Comparison of ENCODE assay signal across 9 cellular contexts in the genomic region with DNA sequence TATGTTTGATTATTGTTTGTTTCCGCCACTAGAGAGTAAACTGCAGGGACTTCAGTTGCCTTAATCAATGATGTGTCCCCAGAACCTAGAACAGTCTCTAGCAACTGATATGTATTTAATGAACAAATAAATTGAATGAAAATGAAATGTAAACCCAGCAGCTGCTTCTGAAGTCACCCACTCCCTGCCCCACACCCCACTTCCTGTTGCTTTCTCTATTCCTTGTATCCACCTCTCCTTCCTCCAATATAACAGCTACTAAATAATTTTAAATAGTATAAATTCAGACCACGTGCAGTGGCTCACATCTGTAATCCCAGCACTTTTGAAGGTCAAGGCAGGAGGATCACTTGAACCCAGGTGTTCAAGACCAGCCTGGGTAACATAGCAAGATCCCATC. TPM values are rescaled to one million over a fixed set of nuclear protein-coding genes. Genes with fewer than 3 reads are reported as not detected.
DNase-seq lines count a peak whose midpoint lies in the region; ATAC-seq, FAIRE-seq and TF ChIP-seq lines count a peak whose summit lies in the region.
"Had no signal": no experiment of that assay in that cellular context is flagged by ENCODE, and none has a peak within 500 bp of the region (broad histone marks: within the 10 kb centered on the region; RNA-seq: fewer than 3 reads in every experiment).

No MANE protein-coding gene starts in this region.

- H3K36me3 ChIP-seq in GM23338 (ENCODE audit: insufficient read depth) (0 out of 2 replicates have a peak, but pooled peaks cover 5% of the 10 kb centered on the region), esophagus squamous epithelium (peaks cover 0 to 6% (median 0%) of the 10 kb centered on the region in 3 donors), small intestine (ENCODE audit: control insufficient read depth in 2 of 2, insufficient read depth in 2 of 2, low read length in 2 of 2) (no peaks in the 10 kb centered on the region)

- H3K9me3 ChIP-seq in esophagus squamous epithelium: no peaks in the 10 kb centered on the region
- no peaks in the 10 kb centered on the region for H3K9me3 ChIP-seq in small intestine (ENCODE audit: control insufficient read depth, low read depth)

- intact Hi-C loops in esophagus squamous epithelium (cut with DNase I): no loop called here

- CTCF ChIA-PET in WTC11 (lab: Charles Lee): interaction anchor here (0.6 to 1.4 kb wide), 2 partner anchors 12 to 99 kb away, joined by 3 to 4 read pairs; no protein-coding TSS in a partner anchor

- H3K4me1 Mint-ChIP-seq in GM23338: peaks cover 79% of the 10 kb centered on the region
- H3K4me1 Mint-ChIP-seq in WTC11: peaks cover 86% of the 10 kb centered on the region

- TF ChIP-seq CTCF in GM23338 (conservative IDR thresholded peaks at IDR 0.05; ENCODE audit: low read depth in 2 of 2): no peak
- TF ChIP-seq CTCF in WTC11 (IDR thresholded peaks at IDR 0.05): no peak
- no peak for TF ChIP-seq CTCF in esophagus squamous epithelium (IDR thresholded peaks at IDR 0.05)

- H3K9me2 ChIP-seq in GM23338 (ENCODE audit: insufficient read depth): no peaks in the 10 kb centered on the region

- peaks cover 95% of the 10 kb centered on the region for H3K79me2 ChIP-seq in GM23338 (replicated peaks; ENCODE audit: insufficient read depth)

- H3K27ac Mint-ChIP-seq in GM23338: peak overlapping the region; percentile 59; the same call in 1 of the 2 replicates
- peak overlapping the region; percentile 99 for H3K27ac Mint-ChIP-seq in WTC11

- FAIRE-seq in small intestine (lab: Jason Lieb, UNC): no peak

- H3K4me3 ChIP-seq in GM23338 (no peak overlapping the region), esophagus squamous epithelium (peak overlapping the region in 1 of 4 donors; percentile 50), small intestine (ENCODE audit: low read depth in 1 of 2, low read length in 2 of 2) (no peak overlapping the region)

- peaks cover 76% of the 10 kb centered on the region for H3K4me1 ChIP-seq in GM23338 (ENCODE audit: insufficient read depth)
- H3K4me1 ChIP-seq in esophagus squamous epithelium: peaks cover 92 to 100% (median 100%) of the 10 kb centered on the region in 3 donors
- peaks cover 27 to 56% of the 10 kb centered on the region in 2 donors for H3K4me1 ChIP-seq in small intestine (ENCODE audit: control insufficient read depth in 2 of 2, insufficient read depth in 1 of 2, low read depth in 1 of 2, low read length in 1 of 2)

- WGBS in esophagus squamous epithelium, 2 donors: 68 to 74% methylated on average over 2 of the region's 2 CpGs
- 71 to 80% (median 72%) methylated on average over 2 of the region's 2 CpGs for WGBS in small intestine, 3 donors

- H3K27me3 Mint-ChIP-seq in GM23338 (ENCODE audit: insufficient read depth, low read depth, poor library complexity) (peaks cover 13% of the 10 kb centered on the region), WTC11 (ENCODE audit: low read depth) (no peaks in the 10 kb centered on the region)

- H3K4me2 ChIP-seq in GM23338: peak overlapping the region; percentile 45; the same call in 1 of the 2 replicates

- H3F3A ChIP-seq in GM23338 (replicated peaks; ENCODE audit: low read depth): peaks cover 31% of the 10 kb centered on the region

- H4K20me1 ChIP-seq in GM23338 (replicated peaks; ENCODE audit: insufficient read depth): peaks cover 43% of the 10 kb centered on the region

- H3K27ac ChIP-seq in GM23338 (ENCODE audit: low read depth): peak overlapping the region; percentile 98
- peak overlapping the region; percentile 85 to 100 (median 96) for H3K27ac ChIP-seq in esophagus squamous epithelium
- H3K27ac ChIP-seq in small intestine (ENCODE audit: low read depth in 1 of 2, low read length in 1 of 2): peak overlapping the region; percentile 58 to 93

- H3K9me3 Mint-ChIP-seq in GM23338: no peaks in the 10 kb centered on the region
- H3K9me3 Mint-ChIP-seq in WTC11: no peaks in the 10 kb centered on the region

- H3K4me3 Mint-ChIP-seq in GM23338 (no peak overlapping the region; the same call in 2 of the 3 replicates), WTC11 (no peak overlapping the region)

- DNase-seq in GM23338 (ENCODE audit: low spot score) (no peak), WTC11 (ENCODE audit: low spot score) (no peak), esophagus squamous epithelium (lab: John Stamatoyannopoulos, UW) (no peak), small intestine (no peak), DMS 273 (lab: John Stamatoyannopoulos, UW; ENCODE audit: unreplicated experiment) (no peak)
- DNase-seq: occipital lobe had no signal

- TF ChIP-seq POLR2A in esophagus squamous epithelium (IDR thresholded peaks at IDR 0.05): no peak

- ATAC-seq in GM23338: no peak
- no peak for ATAC-seq in WTC11
- ATAC-seq in HG03571 (IDR thresholded peaks at IDR 0.05; ENCODE audit: unreplicated experiment): no peak
- no peak for ATAC-seq in HG02970 (IDR thresholded peaks at IDR 0.05; ENCODE audit: low FRiP score, unreplicated experiment)
- ATAC-seq in GM21381 (IDR thresholded peaks at IDR 0.05; ENCODE audit: unreplicated experiment): no peak

- no peak overlapping the region for H2AFZ ChIP-seq in GM23338

- H3K36me3 Mint-ChIP-seq in GM23338 (ENCODE audit: low read depth) (peaks cover 19% of the 10 kb centered on the region; the same call in 2 of the 3 replicates), WTC11 (peaks cover 8% of the 10 kb centered on the region)

- no peaks in the 10 kb centered on the region for H3K27me3 ChIP-seq in GM23338 (ENCODE audit: insufficient read depth)
- no peaks in the 10 kb centered on the region for H3K27me3 ChIP-seq in esophagus squamous epithelium
- H3K27me3 ChIP-seq in small intestine (ENCODE audit: control insufficient read depth in 2 of 2, insufficient read depth in 2 of 2, low read length in 2 of 2): no peaks in the 10 kb centered on the region

- POLR2A ChIA-PET in WTC11 (lab: Charles Lee): interaction anchor here (4.3 to 8.0 kb wide), 2 partner anchors 7 to 15 kb away, joined by 26 to 66 read pairs; partner anchors contain the start of gene MYH9

TF ChIP-seq in GM23338, 12 proteins besides CTCF, POLR2A, EP300 and RAD21 (continues in another document):
- no peak for TF ChIP-seq STAT1 (IDR thresholded peaks at IDR 0.05; ENCODE audit: unreplicated experiment)
- TF ChIP-seq, protein P1, sequence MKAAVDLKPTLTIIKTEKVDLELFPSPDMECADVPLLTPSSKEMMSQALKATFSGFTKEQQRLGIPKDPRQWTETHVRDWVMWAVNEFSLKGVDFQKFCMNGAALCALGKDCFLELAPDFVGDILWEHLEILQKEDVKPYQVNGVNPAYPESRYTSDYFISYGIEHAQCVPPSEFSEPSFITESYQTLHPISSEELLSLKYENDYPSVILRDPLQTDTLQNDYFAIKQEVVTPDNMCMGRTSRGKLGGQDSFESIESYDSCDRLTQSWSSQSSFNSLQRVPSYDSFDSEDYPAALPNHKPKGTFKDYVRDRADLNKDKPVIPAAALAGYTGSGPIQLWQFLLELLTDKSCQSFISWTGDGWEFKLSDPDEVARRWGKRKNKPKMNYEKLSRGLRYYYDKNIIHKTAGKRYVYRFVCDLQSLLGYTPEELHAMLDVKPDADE (IDR thresholded peaks at IDR 0.05): no peak

TF ChIP-seq in WTC11, 78 proteins besides CTCF, POLR2A, EP300 and RAD21 (continues in another document):
- no peak for TF ChIP-seq FOXP4 (CRISPR knock-in tag; IDR thresholded peaks at IDR 0.05)
- no peak for TF ChIP-seq MXD4 (CRISPR knock-in tag; IDR thresholded peaks at IDR 0.05; ENCODE audit: borderline replicate concordance)
- TF ChIP-seq, protein P2, sequence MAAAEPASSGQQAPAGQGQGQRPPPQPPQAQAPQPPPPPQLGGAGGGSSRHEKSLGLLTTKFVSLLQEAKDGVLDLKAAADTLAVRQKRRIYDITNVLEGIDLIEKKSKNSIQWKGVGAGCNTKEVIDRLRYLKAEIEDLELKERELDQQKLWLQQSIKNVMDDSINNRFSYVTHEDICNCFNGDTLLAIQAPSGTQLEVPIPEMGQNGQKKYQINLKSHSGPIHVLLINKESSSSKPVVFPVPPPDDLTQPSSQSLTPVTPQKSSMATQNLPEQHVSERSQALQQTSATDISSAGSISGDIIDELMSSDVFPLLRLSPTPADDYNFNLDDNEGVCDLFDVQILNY (CRISPR knock-in tag; IDR thresholded peaks at IDR 0.05): no peak
- no peak for TF ChIP-seq EMX1 (CRISPR knock-in tag; IDR thresholded peaks at IDR 0.05)
- TF ChIP-seq PREB (CRISPR knock-in tag; IDR thresholded peaks at IDR 0.05; ENCODE audit: borderline replicate concordance): no peak
- TF ChIP-seq KAT7 (CRISPR knock-in tag; IDR thresholded peaks at IDR 0.05; ENCODE audit: borderline replicate concordance): no peak

RNA-seq across cellular contexts. Expression of gene MYH9, which starts 15.8 kb away (rescaled TPM):
- total RNA-seq in GM23338 (2014; rRNA removed; shearing (Covaris generic)): 204 and 233 TPM in 2 replicates
- polyA plus RNA-seq in GM23338 (2016; fragmentation: Nextera tagmentation; extraction: Ambion mirVana) (55.4 and 58.4 TPM in 2 replicates), small intestine (100 to 1,000 TPM in 2 of 3 donors, 10 to 100 TPM in 1; 95.4 to 156 (median 130) TPM)
- total RNA-seq in WTC11 (2021) (272 to 288 TPM (median 277 TPM) in 3 replicates), esophagus squamous epithelium (100 to 1,000 TPM; 216 to 339 (median 246) TPM)
